Comparison of ENCODE assay signal across 1 cellular context in genomic region chr4:112855058-112855457, GRCh38.
TF ChIP-seq lines count a peak whose summit lies in the region.

No MANE protein-coding gene starts in this region.

TF ChIP-seq in GM12878, 131 proteins besides CTCF, POLR2A, EP300 and RAD21 (continued from another document):
- TF ChIP-seq BCL3 (IDR thresholded peaks at IDR 0.05; ENCODE audit: borderline replicate concordance, insufficient read depth, low read depth, low read length, poor library complexity, severe bottlenecking) (no peak), JUNB (IDR thresholded peaks at IDR 0.05) (no peak), RFX5 (IDR thresholded peaks at IDR 0.05; ENCODE audit: low read depth, low read length) (no peak), EZH2 (IDR thresholded peaks at IDR 0.05; ENCODE audit: borderline replicate concordance, control insufficient read depth, low read depth, low read length) (no peak)
TF ChIP-seq in GM12878: peak in this region for 0.
